In the genomic region with DNA sequence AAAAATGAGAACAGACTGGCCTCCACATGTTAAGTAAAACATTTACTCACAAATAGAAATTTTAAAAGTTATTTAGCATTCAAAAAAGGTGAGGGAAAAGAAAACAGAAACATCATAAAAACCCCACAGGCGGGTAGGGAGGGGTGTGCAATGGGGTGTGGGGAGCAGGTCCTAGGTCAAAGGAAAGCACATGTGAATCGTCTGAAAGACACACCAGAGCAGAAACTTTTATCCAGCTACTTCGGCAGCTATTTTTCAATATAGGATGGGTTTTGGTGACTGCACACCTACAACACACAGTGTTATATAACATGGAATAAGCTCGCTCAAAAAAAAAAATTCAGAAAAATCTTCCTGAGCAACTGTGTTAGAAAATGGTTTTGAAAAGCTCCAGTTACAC, we compare ENCODE assay signal across 8 cellular contexts. TPM values are rescaled to one million over a fixed set of nuclear protein-coding genes. Genes with fewer than 3 reads are reported as not detected.
DNase-seq lines count a peak whose midpoint lies in the region; ATAC-seq, FAIRE-seq and TF ChIP-seq lines count a peak whose summit lies in the region.

No MANE protein-coding gene starts in this region.

- H3K79me2 ChIP-seq in ACC112 (ENCODE audit: control insufficient read depth, insufficient read depth, low read length, unreplicated experiment) (peaks cover 58% of the 10 kb centered on the region), K562 (ENCODE audit: control insufficient read depth, insufficient read depth, low read length) (peaks cover 70% of the 10 kb centered on the region)

- H3K9ac ChIP-seq in HUES64 (ENCODE audit: low read depth, low read length), result peak overlapping the region; percentile 89
- peak overlapping the region; percentile 45 to 98; a peak in 3 of 4 replicates for H3K9ac ChIP-seq in K562 (ENCODE audit: insufficient read depth in 1 of 2, low read depth in 2 of 2, low read length in 2 of 2)

- POLR2A ChIA-PET in K562 (lab: Yijun Ruan, JAX), result interaction anchor here (1.2 to 1.5 kb wide), 2 partner anchors 8 to 17 kb away, joined by 5 to 7 read pairs; no protein-coding TSS in a partner anchor

- no peak for TF ChIP-seq EP300 in K562 (IDR thresholded peaks at IDR 0.05; ENCODE audit: low read length)

- no peaks in the 10 kb centered on the region for H3K9me1 ChIP-seq in K562 (ENCODE audit: control insufficient read depth, insufficient read depth, low read length)

- H3K27ac ChIP-seq in ACC112 (ENCODE audit: low read depth, low read length), result peak overlapping the region; percentile 65
- no peak overlapping the region for H3K27ac ChIP-seq in HUES64 (ENCODE audit: low read depth, low read length)
- H3K27ac ChIP-seq in K562 (ENCODE audit: extremely low read depth, low read depth, low read length), result peak overlapping the region; percentile 97
- peak overlapping the region; percentile 97 for H3K27ac ChIP-seq in lower lobe of right lung
- peak overlapping the region; percentile 99 to 100 for H3K27ac ChIP-seq in uterus

- H2AFZ ChIP-seq in ACC112 (ENCODE audit: low read length, unreplicated experiment) (peak overlapping the region; percentile 4), K562 (ENCODE audit: low read depth, low read length) (no peak overlapping the region)

- H3K4me1 ChIP-seq in ACC112 (ENCODE audit: control insufficient read depth, insufficient read depth, low read length, unreplicated experiment) (peaks cover 16% of the 10 kb centered on the region), HUES64 (ENCODE audit: insufficient read depth, low read length) (peaks cover 17% of the 10 kb centered on the region; the same call in 1 of the 2 replicates), K562 (replicated peaks in 1 of 2; ENCODE audit: control insufficient read depth in 2 of 2, insufficient read depth in 2 of 2, low read length in 2 of 2) (peaks cover 15 to 25% of the 10 kb centered on the region in 2 experiments), lower lobe of right lung (peaks cover 41% of the 10 kb centered on the region), uterus (peaks cover 5 to 8% of the 10 kb centered on the region in 2 donors)

- TF ChIP-seq POLR2A in K562 (conservative IDR thresholded peaks at IDR 0.05) (no peak), uterus (IDR thresholded peaks at IDR 0.05) (no peak)

- H3K4me3 ChIP-seq in ACC112 (ENCODE audit: low read depth, low read length) (peak overlapping the region; percentile 87), HUES64 (ENCODE audit: low read length) (peak overlapping the region; percentile 94), K562 (peak overlapping the region; percentile 75), lower lobe of right lung (peak overlapping the region; percentile 59), uterus (peak overlapping the region; percentile 87 to 98)

- TF ChIP-seq CTCF in K562 (IDR thresholded peaks at IDR 0.05 in 2 of 3, conservative IDR thresholded peaks at IDR 0.05 in 1 of 3; ENCODE audit: insufficient read depth in 2 of 3, low read depth in 1 of 3, low read length in 3 of 3), result no peak
- TF ChIP-seq CTCF in lower lobe of right lung (IDR thresholded peaks at IDR 0.05), result no peak
- TF ChIP-seq CTCF in uterus (IDR thresholded peaks at IDR 0.05), result no peak

- intact Hi-C loops in K562 (cut with micrococcal nuclease), result loop anchor here (2.0 kb wide), 2 partner anchors 22 to 80 kb away; a partner anchor contains a TSS
- intact Hi-C loops in lower lobe of right lung (cut with DNase I), result no loop called here
- intact Hi-C loops in uterus (cut with DNase I; ENCODE audit: low total_unique reads), result no loop called here

- H3K9me3 ChIP-seq in HUES64 (ENCODE audit: insufficient read depth, low read depth, low read length) (no peaks in the 10 kb centered on the region), K562 (replicated peaks; ENCODE audit: control insufficient read depth, insufficient read depth, low read depth, low read length) (no peaks in the 10 kb centered on the region; the same call in 1 of the 2 replicates), lower lobe of right lung (no peaks in the 10 kb centered on the region), uterus (no peaks in the 10 kb centered on the region)

- H3K27me3 ChIP-seq in ACC112 (ENCODE audit: insufficient read depth, low read length), result no peaks in the 10 kb centered on the region
- H3K27me3 ChIP-seq in HUES64 (ENCODE audit: insufficient read depth, low read length), result no peaks in the 10 kb centered on the region
- H3K27me3 ChIP-seq in K562 (ENCODE audit: control insufficient read depth in 2 of 2, insufficient read depth in 2 of 2, low read length in 2 of 2), result no peaks in the 10 kb centered on the region
- H3K27me3 ChIP-seq in lower lobe of right lung (ENCODE audit: low read depth), result no peaks in the 10 kb centered on the region
- no peaks in the 10 kb centered on the region for H3K27me3 ChIP-seq in uterus

- ATAC-seq in K562 (peak; percentile 33), lower lobe of right lung (no peak), HG03378 (IDR thresholded peaks at IDR 0.05; ENCODE audit: unreplicated experiment) (no peak), GM19324 (IDR thresholded peaks at IDR 0.05; ENCODE audit: low FRiP score, unreplicated experiment) (no peak)

- FAIRE-seq in K562 (lab: Jason Lieb, UNC), result peak; percentile 6

- WGBS in HUES64, result 0% methylated on average over 3 of the region's 4 CpGs
- WGBS in K562 (ENCODE audit: insufficient coverage, low coverage, missing lambda C conversion rate), result 0% methylated on average over 4 of the region's 4 CpGs

- peaks cover 7% of the 10 kb centered on the region; the same call in 1 of the 2 replicates for H4K20me1 ChIP-seq in K562 (replicated peaks; ENCODE audit: control insufficient read depth, insufficient read depth, low read length)

- no TSS peak for BruUV-seq in K562 (replicated peaks; lab: Mats Ljungman, UMichigan)

- peak overlapping the region; percentile 93 for H3K4me2 ChIP-seq in K562 (ENCODE audit: insufficient read depth, low read length)

- in situ Hi-C loops in K562 (cut with MboI), result no loop called here

- CTCF ChIA-PET in K562 (lab: Yijun Ruan, JAX; ENCODE audit: low intra/inter-chr PET ratio), result no interaction called here

- H3K36me3 ChIP-seq in ACC112 (ENCODE audit: insufficient read depth, low read length) (no peaks in the 10 kb centered on the region; the same call in 1 of the 2 replicates), HUES64 (ENCODE audit: insufficient read depth, low read length) (peaks cover 10% of the 10 kb centered on the region), K562 (ENCODE audit: control insufficient read depth, insufficient read depth, low read length) (peaks cover 25% of the 10 kb centered on the region; the same call in 2 of the 3 replicates), lower lobe of right lung (peaks cover 8% of the 10 kb centered on the region), uterus (no peaks in the 10 kb centered on the region)

- DNase-seq in K562 (ENCODE audit: extremely low read depth in 1 of 4, low spot score in 3 of 4), result peak in 2 of 4 experiments; percentile 43 to 49
- DNase-seq in lower lobe of right lung, result no peak
- no peak for DNase-seq in uterus
- no peak for DNase-seq in SK-N-DZ (ENCODE audit: low spot score)

- no peak for TF ChIP-seq RAD21 in K562 (CRISPR knock-in tag; conservative IDR thresholded peaks at IDR 0.05 in 1 of 2, IDR thresholded peaks at IDR 0.05 in 1 of 2)

TF ChIP-seq in K562, 482 proteins besides CTCF, POLR2A, EP300 and RAD21 (continues in another document):
- TF ChIP-seq, protein P1, sequence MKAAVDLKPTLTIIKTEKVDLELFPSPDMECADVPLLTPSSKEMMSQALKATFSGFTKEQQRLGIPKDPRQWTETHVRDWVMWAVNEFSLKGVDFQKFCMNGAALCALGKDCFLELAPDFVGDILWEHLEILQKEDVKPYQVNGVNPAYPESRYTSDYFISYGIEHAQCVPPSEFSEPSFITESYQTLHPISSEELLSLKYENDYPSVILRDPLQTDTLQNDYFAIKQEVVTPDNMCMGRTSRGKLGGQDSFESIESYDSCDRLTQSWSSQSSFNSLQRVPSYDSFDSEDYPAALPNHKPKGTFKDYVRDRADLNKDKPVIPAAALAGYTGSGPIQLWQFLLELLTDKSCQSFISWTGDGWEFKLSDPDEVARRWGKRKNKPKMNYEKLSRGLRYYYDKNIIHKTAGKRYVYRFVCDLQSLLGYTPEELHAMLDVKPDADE (conservative IDR thresholded peaks at IDR 0.05; ENCODE audit: control insufficient read depth, low read depth, low read length), result no peak
- TF ChIP-seq, protein P2, sequence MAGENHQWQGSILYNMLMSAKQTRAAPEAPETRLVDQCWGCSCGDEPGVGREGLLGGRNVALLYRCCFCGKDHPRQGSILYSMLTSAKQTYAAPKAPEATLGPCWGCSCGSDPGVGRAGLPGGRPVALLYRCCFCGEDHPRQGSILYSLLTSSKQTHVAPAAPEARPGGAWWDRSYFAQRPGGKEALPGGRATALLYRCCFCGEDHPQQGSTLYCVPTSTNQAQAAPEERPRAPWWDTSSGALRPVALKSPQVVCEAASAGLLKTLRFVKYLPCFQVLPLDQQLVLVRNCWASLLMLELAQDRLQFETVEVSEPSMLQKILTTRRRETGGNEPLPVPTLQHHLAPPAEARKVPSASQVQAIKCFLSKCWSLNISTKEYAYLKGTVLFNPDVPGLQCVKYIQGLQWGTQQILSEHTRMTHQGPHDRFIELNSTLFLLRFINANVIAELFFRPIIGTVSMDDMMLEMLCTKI (IDR thresholded peaks at IDR 0.05; ENCODE audit: partially characterized antibody), result no peak

RNA-seq across cellular contexts. Expression of a gene that starts 1.6 kb away (rescaled TPM):
- polyA plus RNA-seq in HUES64 (2013, experiment 1 of 2), result 28.0 TPM
- 26.2 TPM for polyA plus RNA-seq in HUES64 (2013, experiment 2 of 2)
- 40.1 and 136 TPM in 2 replicates for total RNA-seq in K562 (2011; cell fraction: chromatin; rRNA removed; ENCODE audit: low replicate concordance)
- 25.3 and 32.8 TPM in 2 replicates for total RNA-seq in K562 (2011; cell fraction: nucleolus; rRNA removed)
- total RNA-seq in K562 (2011; cell fraction: nucleoplasm; rRNA removed), result 54.3 and 78.7 TPM in 2 replicates
- total RNA-seq in K562 (2014; rRNA removed), result 9.1 and 12.0 TPM in 2 replicates
- 29.0 and 38.0 TPM in 2 replicates for total RNA-seq in K562 (2014; rRNA removed; fragmentation: Illumina TruSeq; extraction: Trizol)
- total RNA-seq in K562 (2015; rRNA removed; fragmentation: Illumina TruSeq; extraction: Trizol), result 21.7 and 25.8 TPM in 2 replicates
- 25.7 and 27.5 TPM in 2 replicates for total RNA-seq in K562 (2021)
- polyA plus RNA-seq in K562 (2011; rRNA removed), result 20.4 and 24.8 TPM in 2 replicates
- 8.4 and 12.1 TPM in 2 replicates for polyA plus RNA-seq in K562 (2011; cell fraction: cytosol; rRNA removed)
- 37.6 and 42.9 TPM in 2 replicates for polyA plus RNA-seq in K562 (2011; cell fraction: nucleus; rRNA removed)
- 9.9 and 13.5 TPM in 2 replicates for polyA plus RNA-seq in K562 (2012)
- 21.2 and 26.3 TPM in 2 replicates for polyA plus RNA-seq in K562 (2014; fragmentation: Illumina TruSeq; extraction: Trizol)
- 1 to 10 TPM; 4.2 to 8.2 TPM for polyA plus RNA-seq in K562 (2014; fragmentation: Nextera tagmentation; extraction: Ambion mirVana)
- polyA plus RNA-seq in K562 (2014; rRNA removed), result 13.4 and 15.0 TPM in 2 replicates
- 44.4 and 50.5 TPM in 2 replicates for polyA minus RNA-seq in K562 (2011; rRNA and poly(A)+ RNA removed)
- 16.4 and 17.5 TPM in 2 replicates for polyA minus RNA-seq in K562 (2011; cell fraction: cytosol; rRNA and poly(A)+ RNA removed)
- 40.0 and 66.3 TPM in 2 replicates for polyA minus RNA-seq in K562 (2011; cell fraction: nucleus; rRNA and poly(A)+ RNA removed)
- 53.4 TPM for total RNA-seq in lower lobe of right lung
- 10 to 100 TPM; 12.3 to 59.5 (median 31.9) TPM for total RNA-seq in uterus
- polyA plus RNA-seq in SK-N-DZ (2014; cell fraction: cytosol; rRNA removed), result 8.3 and 8.4 TPM in 2 replicates
- 15.2 and 21.5 TPM in 2 replicates for polyA plus RNA-seq in SK-N-DZ (2014; cell fraction: nucleus; rRNA removed)
